20 cellular contexts compared by ENCODE assay signal in the genomic region with DNA sequence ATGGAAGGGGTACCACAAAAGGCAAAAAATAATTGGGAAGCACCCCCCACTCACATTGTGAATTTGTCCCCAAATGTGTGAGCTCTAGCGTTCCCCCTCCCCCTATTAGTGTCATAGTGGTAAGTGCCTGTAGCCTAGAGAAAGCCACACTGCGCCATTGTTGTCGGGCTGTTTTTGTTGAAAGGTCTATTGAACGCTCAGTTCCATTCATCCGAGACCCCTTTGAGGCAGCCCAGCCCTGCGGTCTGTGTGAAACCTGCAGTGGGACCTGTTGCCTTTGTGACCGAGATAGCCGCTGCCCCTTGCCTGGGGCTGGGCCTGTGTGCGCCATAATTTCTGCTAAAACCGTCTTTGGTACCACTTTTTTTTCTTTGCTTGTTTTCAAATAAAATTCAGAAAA. TPM values are rescaled to one million over a fixed set of nuclear protein-coding genes. Genes with fewer than 3 reads are reported as not detected.
DNase-seq lines count a peak whose midpoint lies in the region; ATAC-seq and TF ChIP-seq lines count a peak whose summit lies in the region.
"Had no signal": no experiment of that assay in that cellular context is flagged by ENCODE, and none has a peak within 500 bp of the region (broad histone marks: within the 10 kb centered on the region; RNA-seq: fewer than 3 reads in every experiment).

No MANE protein-coding gene starts in this region.

- peaks cover 17% of the 10 kb centered on the region for H3K4me1 Mint-ChIP-seq in T-helper 2 cell treated with Interferon-gamma antibody and Interleukin-4, amounts not matched to agents 5 μg/mL and 100 μg/mL, for 36 hours (ENCODE audit: low read depth)
- H3K4me1 Mint-ChIP-seq in glutamatergic neuron (ENCODE audit: low read depth, unreplicated experiment): peaks cover 4% of the 10 kb centered on the region

- CTCF ChIA-PET in Panc1 (lab: Charles Lee): no interaction called here

- no peaks in the 10 kb centered on the region for H3K27me3 Mint-ChIP-seq in T-helper 2 cell treated with Interferon-gamma antibody and Interleukin-4, amounts not matched to agents 5 μg/mL and 100 μg/mL, for 36 hours (ENCODE audit: low read depth)
- no peaks in the 10 kb centered on the region for H3K27me3 Mint-ChIP-seq in glutamatergic neuron (ENCODE audit: unreplicated experiment)
- H3K27me3 Mint-ChIP-seq: activated CD8-positive, alpha-beta memory T cell treated with anti-CD3 and anti-CD28 coated beads, Interleukin-2, amount 10 ng/mL, durations not matched to agents 7 days and 5 days; naive thymus-derived CD8-positive, alpha-beta T cell had no signal

- 0 out of 4 replicates have a peak overlapping the region, but pooled peaks of 1 of the 2 experiments have one; percentile 92 for H3K4me3 ChIP-seq in Panc1 (ENCODE audit: low read depth in 2 of 2, low read length in 2 of 2)
- no peak overlapping the region for H3K4me3 ChIP-seq in BE2C (ENCODE audit: low read depth, low read length)
- H3K4me3 ChIP-seq: thyroid gland had no signal

- H3K27ac Mint-ChIP-seq in T-helper 2 cell treated with Interferon-gamma antibody and Interleukin-4, amounts not matched to agents 5 μg/mL and 100 μg/mL, for 36 hours: no peak overlapping the region
- peak overlapping the region; percentile 29 for H3K27ac Mint-ChIP-seq in glutamatergic neuron (ENCODE audit: unreplicated experiment)
- H3K27ac Mint-ChIP-seq: activated CD8-positive, alpha-beta memory T cell treated with anti-CD3 and anti-CD28 coated beads, Interleukin-2, amount 10 ng/mL, durations not matched to agents 7 days and 5 days; activated naive CD4-positive, alpha-beta T cell treated with anti-CD3 and anti-CD28 coated beads, Interleukin-2, amount 50 U/mL, for 72 hours had no signal

- POLR2A ChIA-PET in Panc1 (lab: Charles Lee): no interaction called here

- H3K36me3 ChIP-seq in Panc1 (ENCODE audit: control insufficient read depth, insufficient read depth, low read length) (peaks cover 4% of the 10 kb centered on the region; the same call in 1 of the 2 replicates), BE2C (peaks cover 24% of the 10 kb centered on the region)

- H3K27ac ChIP-seq in Panc1 (ENCODE audit: low read length): peak overlapping the region; percentile 97

- H3K4me3 Mint-ChIP-seq in T-helper 2 cell treated with Interferon-gamma antibody and Interleukin-4, amounts not matched to agents 5 μg/mL and 100 μg/mL, for 36 hours: peak overlapping the region; percentile 32
- peak overlapping the region; percentile 71 for H3K4me3 Mint-ChIP-seq in glutamatergic neuron (ENCODE audit: unreplicated experiment)
- H3K4me3 Mint-ChIP-seq: activated CD8-positive, alpha-beta memory T cell treated with anti-CD3 and anti-CD28 coated beads, Interleukin-2, amount 10 ng/mL, durations not matched to agents 7 days and 5 days had no signal

- TF ChIP-seq CTCF in Panc1 (IDR thresholded peaks at IDR 0.05) (no peak), glutamatergic neuron (IDR thresholded peaks at IDR 0.05; ENCODE audit: partially characterized antibody, unreplicated experiment) (no peak), BE2C (IDR thresholded peaks at IDR 0.05; ENCODE audit: low read depth, low read length) (no peak)

- H3K27me3 ChIP-seq in Panc1 (ENCODE audit: control insufficient read depth, insufficient read depth, low read length) (no peaks in the 10 kb centered on the region), BE2C (no peaks in the 10 kb centered on the region)
- H3K27me3 ChIP-seq: thyroid gland had no signal

- no TSS peak for BruUV-seq in Panc1 (replicated peaks; lab: Mats Ljungman, UMichigan)

- DNase-seq in T-helper 2 cell treated with Interferon-gamma antibody and Interleukin-4, amounts not matched to agents 5 μg/mL and 100 μg/mL, for 36 hours (ENCODE audit: low spot score): no peak
- no peak for DNase-seq in T-helper 2 cell
- no peak for DNase-seq in Panc1 (ENCODE audit: low read depth, low spot score)
- no peak for DNase-seq in glutamatergic neuron
- peak; percentile 51 for DNase-seq in posterior vena cava (ENCODE audit: low spot score)
- no peak for DNase-seq in retina
- DNase-seq in BE2C: no peak
- DNase-seq: activated CD4-positive, CD25-positive, alpha-beta regulatory T cell treated with anti-CD3 and anti-CD28 coated beads, Interleukin-2, amount 50 U/mL, for 72 hours; activated CD8-positive, alpha-beta memory T cell treated with anti-CD3 and anti-CD28 coated beads, Interleukin-2, amount 10 ng/mL, durations not matched to agents 7 days and 5 days; GF-D8; naive thymus-derived CD8-positive, alpha-beta T cell; NCI-H2107; NCI-H774; stimulated activated CD4-positive, alpha-beta T cell treated with anti-CD3 and anti-CD28 coated beads, Interleukin-2, amount 100 ng/mL, for 48 hours; stimulated activated CD8-positive, alpha-beta memory T cell treated with anti-CD3 and anti-CD28 coated beads, Interleukin-4, amount 100 ng/mL, for 48 hours had no signal

- in situ Hi-C loops in Panc1 (cut with HindIII; ENCODE audit: low pct_unique_long_range_greater_than_20kb, low sequenced_read_pairs): no loop called here

- intact Hi-C loops in Panc1 (cut with micrococcal nuclease; ENCODE audit: unreplicated experiment): no loop called here
- intact Hi-C loops in posterior vena cava (cut with DNase I): loop anchor here in 1 of 2 donors (5.0 kb wide), 1 partner anchor 744 kb away; no protein-coding TSS in a partner anchor

- ATAC-seq in Panc1: no peak
- no peak for ATAC-seq in HG02973 (IDR thresholded peaks at IDR 0.05; ENCODE audit: unreplicated experiment)
- ATAC-seq: activated CD8-positive, alpha-beta memory T cell treated with anti-CD3 and anti-CD28 coated beads, Interleukin-2, amount 10 ng/mL, durations not matched to agents 7 days and 5 days; activated naive CD4-positive, alpha-beta T cell treated with anti-CD3 and anti-CD28 coated beads, Interleukin-2, amount 50 U/mL, for 72 hours; HCT116; naive thymus-derived CD8-positive, alpha-beta T cell; sciatic nerve had no signal

- H3K4me1 ChIP-seq in Panc1 (ENCODE audit: control insufficient read depth, insufficient read depth, low read length): peaks cover 22% of the 10 kb centered on the region
- H3K4me1 ChIP-seq in BE2C: no peaks in the 10 kb centered on the region

- H3K36me3 Mint-ChIP-seq in T-helper 2 cell treated with Interferon-gamma antibody and Interleukin-4, amounts not matched to agents 5 μg/mL and 100 μg/mL, for 36 hours (ENCODE audit: low read depth): peaks cover 12% of the 10 kb centered on the region
- H3K36me3 Mint-ChIP-seq in glutamatergic neuron (ENCODE audit: unreplicated experiment): no peaks in the 10 kb centered on the region

- no peaks in the 10 kb centered on the region for H3K9me3 ChIP-seq in Panc1 (ENCODE audit: control insufficient read depth, insufficient read depth, low read depth, low read length)
- H3K9me3 ChIP-seq in BE2C: no peaks in the 10 kb centered on the region
- H3K9me3 ChIP-seq: thyroid gland had no signal

- H3K9me3 Mint-ChIP-seq in T-helper 2 cell treated with Interferon-gamma antibody and Interleukin-4, amounts not matched to agents 5 μg/mL and 100 μg/mL, for 36 hours: no peaks in the 10 kb centered on the region
- peaks cover 12% of the 10 kb centered on the region for H3K9me3 Mint-ChIP-seq in glutamatergic neuron (ENCODE audit: unreplicated experiment)
- H3K9me3 Mint-ChIP-seq: activated naive CD4-positive, alpha-beta T cell treated with anti-CD3 and anti-CD28 coated beads, Interleukin-2, amount 50 U/mL, for 72 hours; naive thymus-derived CD8-positive, alpha-beta T cell had no signal

RNA-seq across cellular contexts. Expression of a gene that starts 3.0 kb away (rescaled TPM):
- total RNA-seq in Panc1 (2021; ENCODE audit: unreplicated experiment): 200 TPM
- polyA plus RNA-seq in Panc1 (2012; ENCODE audit: insufficient read length): 144 TPM
- 72.9 TPM for total RNA-seq in glutamatergic neuron (ENCODE audit: unreplicated experiment)
- total RNA-seq in posterior vena cava: 10 to 100 TPM; 23.3 to 31.1 TPM
- 57.5 TPM for polyA plus RNA-seq in BE2C (2012; ENCODE audit: insufficient read depth, insufficient read length, low read depth)

RNA-seq across cellular contexts. Expression of a gene that starts 25.0 kb away (rescaled TPM):
- 108 TPM for total RNA-seq in Panc1 (2021; ENCODE audit: unreplicated experiment)
- polyA plus RNA-seq in Panc1 (2012; ENCODE audit: insufficient read length): 113 TPM
- total RNA-seq in glutamatergic neuron (ENCODE audit: unreplicated experiment): 281 TPM
- total RNA-seq in posterior vena cava: 10 to 100 TPM; 37.1 to 42.3 TPM
- polyA plus RNA-seq in BE2C (2012; ENCODE audit: insufficient read depth, insufficient read length, low read depth): 156 TPM
